8 cellular contexts compared by ENCODE assay signal in genomic region chr18:49559326-49559931, GRCh38. TPM values are rescaled to one million over a fixed set of nuclear protein-coding genes. Genes with fewer than 3 reads are reported as not detected.
DNase-seq lines count a peak whose midpoint lies in the region; ATAC-seq, FAIRE-seq and TF ChIP-seq lines count a peak whose summit lies in the region.
"Not testable (repeated sequence)": the region's sequence is repeated elsewhere in the genome, so short reads cannot be mapped to it uniquely, and the experiment has no call there.

No MANE protein-coding gene starts in this region.

- not testable (repeated sequence) for TF ChIP-seq POLR2A in esophagus muscularis mucosa (IDR thresholded peaks at IDR 0.05; ENCODE audit: low read depth); HepG2 (IDR thresholded peaks at IDR 0.05; ENCODE audit: insufficient read depth in 1 of 2, low read depth in 2 of 2, low read length in 2 of 2); stomach (IDR thresholded peaks at IDR 0.05)

- not testable (repeated sequence) for H3K9ac ChIP-seq in HepG2 (ENCODE audit: insufficient read depth, low read depth, low read length)

- not testable (repeated sequence) for H3K4me2 ChIP-seq in HepG2 (ENCODE audit: low read depth, low read length)

- H3K4me1 ChIP-seq in esophagus muscularis mucosa (peaks cover 25 to 30% (median 29%) of the 10 kb centered on the region in 4 donors), HepG2 (ENCODE audit: insufficient read depth, low read length) (peaks cover 45% of the 10 kb centered on the region), stomach (peaks cover 27 to 42% (median 35%) of the 10 kb centered on the region in 4 donors)

- BruUV-seq in HepG2 (replicated peaks; lab: Mats Ljungman, UMichigan) = not testable (repeated sequence)

- not testable (repeated sequence) for H3K4me3 ChIP-seq in esophagus muscularis mucosa; HepG2 (replicated peaks in 1 of 3; ENCODE audit: insufficient read depth in 1 of 3, low read depth in 2 of 3, low read length in 3 of 3); stomach

- not testable (repeated sequence) for H3K4me3 Mint-ChIP-seq in CD4-positive, alpha-beta T cell

- H4K20me1 ChIP-seq in HepG2 (ENCODE audit: insufficient read depth, low read length) = not testable (repeated sequence)

- H3K4me1 Mint-ChIP-seq in CD4-positive, alpha-beta T cell (ENCODE audit: low read depth) = peaks cover 31% of the 10 kb centered on the region

- TF ChIP-seq EP300 in esophagus muscularis mucosa (IDR thresholded peaks at IDR 0.05); HepG2 (IDR thresholded peaks at IDR 0.05; ENCODE audit: low read depth in 2 of 2, low read length in 2 of 2); HepG2 (CRISPR knock-in tag; IDR thresholded peaks at IDR 0.05; ENCODE audit: borderline replicate concordance); stomach (IDR thresholded peaks at IDR 0.05): not testable (repeated sequence)

- not testable (repeated sequence) for H3K9me3 ChIP-seq in CD4-positive, alpha-beta T cell (ENCODE audit: control insufficient read depth, low read length); esophagus muscularis mucosa; HepG2 (ENCODE audit: low read length); stomach

- not testable (repeated sequence) for H2AFZ ChIP-seq in HepG2 (ENCODE audit: low read length)

- H3K79me2 ChIP-seq in HepG2 (ENCODE audit: insufficient read depth, low read length) = not testable (repeated sequence)

- CTCF ChIA-PET in CD4-positive, alpha-beta T cell (lab: Charles Lee) = interaction anchor here (1.4 kb wide), 1 partner anchor 299 kb away, joined by 6 read pairs; no protein-coding TSS in a partner anchor
- CTCF ChIA-PET in HepG2 (lab: Yijun Ruan, JAX; ENCODE audit: low intra/inter-chr PET ratio, low total read pairs) = interaction anchor here (1.4 to 2.3 kb wide), 2 partner anchors 208 to 299 kb away, joined by 7 to 15 read pairs; no protein-coding TSS in a partner anchor

- H3K9me3 Mint-ChIP-seq in CD4-positive, alpha-beta T cell = not testable (repeated sequence)

- not testable (repeated sequence) for H3K27ac ChIP-seq in CD4-positive, alpha-beta T cell (ENCODE audit: low read depth, low read length); esophagus muscularis mucosa (replicated peaks in 1 of 4); HepG2 (ENCODE audit: extremely low read length, insufficient read depth, low read length); stomach

- FAIRE-seq in GM19239 (lab: Jason Lieb, UNC) (peak; percentile 48), HepG2 (lab: Jason Lieb, UNC) (peak; percentile 77)

- in situ Hi-C loops in HepG2 (cut with HindIII; ENCODE audit: extremely low pct_ligation_motif_present, low pct_unique_long_range_greater_than_20kb) = not testable (repeated sequence)

- POLR2A ChIA-PET in CD4-positive, alpha-beta T cell (lab: Charles Lee); HepG2 (lab: Yijun Ruan, JAX): not testable (repeated sequence)

- intact Hi-C loops in CD4-positive, alpha-beta T cell (cut with DNase I, micrococcal nuclease) = loop anchor here (1.0 kb wide), 2 partner anchors 299 to 302 kb away; no protein-coding TSS in a partner anchor
- intact Hi-C loops in esophagus muscularis mucosa (cut with DNase I) (loop anchor here (5.0 kb wide), 1 partner anchor 298 kb away; no protein-coding TSS in a partner anchor), HepG2 (cut with micrococcal nuclease; ENCODE audit: unreplicated experiment) (loop anchor here (1.0 kb wide), 2 partner anchors 209 to 299 kb away; no protein-coding TSS in a partner anchor)
- intact Hi-C loops in stomach (cut with DNase I; ENCODE audit: low total_unique reads) = not testable (repeated sequence)

- not testable (repeated sequence) for H3K36me3 Mint-ChIP-seq in CD4-positive, alpha-beta T cell (ENCODE audit: low read depth)

- peak; percentile 40 for ATAC-seq in CD4-positive, alpha-beta T cell (ENCODE audit: poor library complexity)
- ATAC-seq in HepG2 = not testable (repeated sequence)

- TF ChIP-seq CTCF in CD4-positive, alpha-beta T cell (IDR thresholded peaks at IDR 0.05) = not testable (repeated sequence)
- TF ChIP-seq CTCF in esophagus muscularis mucosa (IDR thresholded peaks at IDR 0.05) (peak; percentile 29 to 49 (median 35)), HepG2 (CRISPR knock-in tag; IDR thresholded peaks at IDR 0.05) (peak; percentile 56), stomach (IDR thresholded peaks at IDR 0.05) (peak in 4 of 7 experiments; percentile 20 to 46 (median 44))

- H3K27me3 ChIP-seq in CD4-positive, alpha-beta T cell (ENCODE audit: control insufficient read depth, insufficient read depth, low read length) = peaks cover 59% of the 10 kb centered on the region
- H3K27me3 ChIP-seq in esophagus muscularis mucosa = peaks cover 4 to 63% (median 16%) of the 10 kb centered on the region in 4 donors
- peaks cover 16 to 37% of the 10 kb centered on the region in 2 experiments for H3K27me3 ChIP-seq in HepG2 (ENCODE audit: control insufficient read depth in 1 of 2, insufficient read depth in 2 of 2, low read length in 2 of 2)
- H3K27me3 ChIP-seq in stomach = peaks cover 0 to 50% (median 35%) of the 10 kb centered on the region in 3 donors

- peak; percentile 36; the same call in 1 of the 2 replicates for TF ChIP-seq RAD21 in HepG2 (CRISPR knock-in tag; IDR thresholded peaks at IDR 0.05)

- H3K27me3 Mint-ChIP-seq in CD4-positive, alpha-beta T cell = peaks cover 69% of the 10 kb centered on the region

- WGBS in esophagus muscularis mucosa = 78% methylated on average over 16 of the region's 16 CpGs
- 77% methylated on average over 16 of the region's 16 CpGs for WGBS in HepG2 (ENCODE audit: low lambda C conversion rate)
- 68 to 79% (median 76%) methylated on average over 16 of the region's 16 CpGs for WGBS in stomach, 5 donors

- DNase-seq in CD4-positive, alpha-beta T cell; GM19239 (ENCODE audit: insufficient read length, low spot score); esophagus muscularis mucosa (ENCODE audit: extremely low spot score); HepG2 (ENCODE audit: low spot score); stomach: not testable (repeated sequence)
- DNase-seq in NCI-H1105 treated with DMSO at 0.1 percent for 48 hours (lab: John Stamatoyannopoulos, UW) = peak; percentile 72
- DNase-seq in NOMO-1 treated with DMSO at 0.1 percent for 48 hours (lab: John Stamatoyannopoulos, UW; ENCODE audit: unreplicated experiment) = peak; percentile 59
- peak; percentile 52 for DNase-seq in amniotic epithelial cell (ENCODE audit: low read depth)

- H3K27ac Mint-ChIP-seq in CD4-positive, alpha-beta T cell = not testable (repeated sequence)

- not testable (repeated sequence) for H3K36me3 ChIP-seq in esophagus muscularis mucosa; HepG2 (replicated peaks in 1 of 2; ENCODE audit: control insufficient read depth in 1 of 2, insufficient read depth in 2 of 2, low read length in 2 of 2); stomach

TF ChIP-seq in HepG2, 621 proteins besides CTCF, POLR2A, EP300 and RAD21:
- TF ChIP-seq STAG1 (CRISPR knock-in tag; IDR thresholded peaks at IDR 0.05) (peak; percentile 75), SMC3 (IDR thresholded peaks at IDR 0.05; ENCODE audit: low read length) (peak; percentile 73)

RNA-seq across cellular contexts. Expression of gene LIPG, which starts 2.4 kb away (rescaled TPM):
- total RNA-seq in CD4-positive, alpha-beta T cell = not detected
- total RNA-seq in esophagus muscularis mucosa (10 to 100 TPM in 1 of 4 donors, 1 to 10 TPM in 1, under 1 TPM in 1, not detected in 1; 0.06 to 11.9 (median 1.3) TPM), HepG2 (2016; rRNA removed; fragmentation: Illumina TruSeq; extraction: Trizol) (4.9 and 10.8 TPM in 2 replicates), stomach (1 to 10 TPM; 2.9 to 6.2 (median 4.0) TPM)
- total RNA-seq in HepG2 (2016; cell fraction: cytosol; rRNA removed; fragmentation: Illumina TruSeq; extraction: Trizol; ENCODE audit: low read depth) = 0.40 and 0.97 TPM in 2 replicates
- total RNA-seq in HepG2 (2016; cell fraction: insoluble cytoplasmic fraction; rRNA removed; fragmentation: Illumina TruSeq; extraction: Trizol) = 5.5 and 12.1 TPM in 2 replicates
- total RNA-seq in HepG2 (2016; cell fraction: membrane; rRNA removed; fragmentation: Illumina TruSeq; extraction: Trizol) = 2.7 and 2.9 TPM in 2 replicates
- total RNA-seq in HepG2 (2016; cell fraction: nucleus; rRNA removed; fragmentation: Illumina TruSeq; extraction: Trizol) = 12.8 and 17.5 TPM in 2 replicates
- polyA plus RNA-seq in HepG2 (2011; rRNA removed) (0.96 and 4.6 TPM in 2 replicates), stomach (1 to 10 TPM in 2 of 3 donors, under 1 TPM in 1; 0.76 to 2.9 (median 2.5) TPM)
- 1.0 and 4.5 TPM in 2 replicates for polyA plus RNA-seq in HepG2 (2011; cell fraction: cytosol; rRNA removed)
- polyA plus RNA-seq in HepG2 (2011; cell fraction: nucleus; rRNA removed) = 1.4 and 5.0 TPM in 2 replicates
- 3.4 and 3.7 TPM in 2 replicates for polyA plus RNA-seq in HepG2 (2012)
- 0.68 and 0.74 TPM in 2 replicates for polyA plus RNA-seq in HepG2 (2016; cell fraction: cytosol; fragmentation: Illumina TruSeq; extraction: Trizol; ENCODE audit: low read depth)
- 3.4 and 3.6 TPM in 2 replicates for polyA plus RNA-seq in HepG2 (2016; cell fraction: insoluble cytoplasmic fraction; fragmentation: Illumina TruSeq; extraction: Trizol; ENCODE audit: low read depth)
- polyA plus RNA-seq in HepG2 (2016; cell fraction: membrane; fragmentation: Illumina TruSeq; extraction: Trizol; ENCODE audit: low read depth) = 0.89 and 1.1 TPM in 2 replicates
- polyA plus RNA-seq in HepG2 (2016; cell fraction: nucleus; fragmentation: Illumina TruSeq; extraction: Trizol; ENCODE audit: insufficient read depth, low read depth) = 14.7 and 16.1 TPM in 2 replicates
- 0.16 and 1.9 TPM in 2 replicates for polyA minus RNA-seq in HepG2 (2011; rRNA and poly(A)+ RNA removed; ENCODE audit: low replicate concordance)
- 2.0 and 4.5 TPM in 2 replicates for polyA minus RNA-seq in HepG2 (2011; cell fraction: cytosol; rRNA and poly(A)+ RNA removed)
- 0.77 and 4.4 TPM in 2 replicates for polyA minus RNA-seq in HepG2 (2011; cell fraction: nucleus; rRNA and poly(A)+ RNA removed)
